In the genomic region with DNA sequence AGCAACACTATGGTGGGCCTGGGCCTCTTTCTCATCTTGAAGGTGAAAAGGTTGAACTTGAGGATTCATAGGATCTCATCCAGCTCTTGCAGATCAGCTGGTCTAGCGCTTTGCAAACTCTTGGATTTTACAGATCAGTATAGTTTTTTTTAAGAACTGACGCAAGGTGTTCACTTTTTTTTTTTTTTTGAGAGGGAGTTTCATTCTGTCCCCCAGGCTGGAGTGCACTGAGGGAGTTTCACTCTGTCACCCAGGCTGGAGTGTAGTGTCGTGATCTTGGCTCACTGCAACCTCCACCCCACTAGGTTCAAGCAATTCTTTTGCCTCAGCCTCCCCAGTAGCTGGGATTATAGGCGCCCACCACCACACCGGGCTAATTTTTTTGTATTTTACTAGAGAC, we compare ENCODE assay signal across 18 cellular contexts. TPM values are rescaled to one million over a fixed set of nuclear protein-coding genes. Genes with fewer than 3 reads are reported as not detected.
DNase-seq lines count a peak whose midpoint lies in the region; ATAC-seq and TF ChIP-seq lines count a peak whose summit lies in the region.
"Had no signal": no experiment of that assay in that cellular context is flagged by ENCODE, and none has a peak within 500 bp of the region (broad histone marks: within the 10 kb centered on the region; RNA-seq: fewer than 3 reads in every experiment).

No MANE protein-coding gene starts in this region.

- no peaks in the 10 kb centered on the region for H3K9me3 Mint-ChIP-seq in endodermal cell
- H3K9me3 Mint-ChIP-seq: HFFc6, mesothelial cell of epicardium had no signal

- no peak overlapping the region for H3K4me3 Mint-ChIP-seq in T-helper 17 cell
- no peak overlapping the region for H3K4me3 Mint-ChIP-seq in endodermal cell
- H3K4me3 Mint-ChIP-seq: HFFc6, mesothelial cell of epicardium had no signal

- H3K9ac ChIP-seq in skeletal muscle tissue (ENCODE audit: low read depth in 1 of 3, low read length in 3 of 3) (no peak overlapping the region), endodermal cell (ENCODE audit: extremely low read depth, low read length, poor library complexity, severe bottlenecking) (no peak overlapping the region)

- peaks cover 5% of the 10 kb centered on the region for H3K4me1 Mint-ChIP-seq in T-helper 17 cell
- no peaks in the 10 kb centered on the region for H3K4me1 Mint-ChIP-seq in endodermal cell
- H3K4me1 Mint-ChIP-seq: mesothelial cell of epicardium had no signal

- WGBS in endodermal cell (ENCODE audit: insufficient coverage in 1 of 2, insufficient read length in 1 of 2), 2 experiments = 85 to 94% methylated on average over 3 to 5 of the region's 5 CpGs

- no peaks in the 10 kb centered on the region for H3K27me3 ChIP-seq in skeletal muscle tissue (ENCODE audit: control insufficient read depth in 3 of 3, insufficient read depth in 3 of 3, low read length in 3 of 3)
- no peaks in the 10 kb centered on the region for H3K27me3 ChIP-seq in endodermal cell (ENCODE audit: control insufficient read depth, insufficient read depth, low read length, poor library complexity, severe bottlenecking)
- H3K27me3 ChIP-seq: body of pancreas, esophagus squamous epithelium had no signal

- no peaks in the 10 kb centered on the region for H3K27me3 Mint-ChIP-seq in T-helper 17 cell
- peaks cover 4% of the 10 kb centered on the region for H3K27me3 Mint-ChIP-seq in endodermal cell (ENCODE audit: insufficient read depth)

- H3K36me3 Mint-ChIP-seq in T-helper 17 cell (ENCODE audit: low read depth) = no peaks in the 10 kb centered on the region
- no peaks in the 10 kb centered on the region for H3K36me3 Mint-ChIP-seq in endodermal cell (ENCODE audit: low read depth)
- H3K36me3 Mint-ChIP-seq: mesothelial cell of epicardium had no signal

- H3K4me1 ChIP-seq in skeletal muscle tissue (ENCODE audit: control insufficient read depth in 3 of 3, insufficient read depth in 3 of 3, low read length in 3 of 3) (no peaks in the 10 kb centered on the region), endodermal cell (ENCODE audit: control insufficient read depth, insufficient read depth, low read length) (no peaks in the 10 kb centered on the region)
- H3K4me1 ChIP-seq: body of pancreas, esophagus squamous epithelium had no signal

- ATAC-seq in GM19025 (IDR thresholded peaks at IDR 0.05; ENCODE audit: low read depth, unreplicated experiment) = peak; percentile 2
- peak; percentile 24 for ATAC-seq in HG02571 (IDR thresholded peaks at IDR 0.05; ENCODE audit: unreplicated experiment)
- ATAC-seq in T-helper 17 cell = no peak

- H3K4me3 ChIP-seq in skeletal muscle tissue (ENCODE audit: low read length in 3 of 3) (no peak overlapping the region), endodermal cell (ENCODE audit: low read length) (no peak overlapping the region)
- H3K4me3 ChIP-seq: body of pancreas, esophagus squamous epithelium, thoracic aorta had no signal

- TF ChIP-seq CTCF in endodermal cell (conservative IDR thresholded peaks at IDR 0.05) = no peak

- peak overlapping the region; percentile 75 for H3K27ac Mint-ChIP-seq in T-helper 17 cell
- H3K27ac Mint-ChIP-seq in endodermal cell = no peak overlapping the region
- H3K27ac Mint-ChIP-seq: HFFc6, mesothelial cell of epicardium had no signal

- peak overlapping the region; percentile 44 for H3K27ac ChIP-seq in skeletal muscle tissue (ENCODE audit: low read depth, low read length)
- H3K27ac ChIP-seq in endodermal cell (ENCODE audit: low read depth, low read length) = no peak overlapping the region
- H3K27ac ChIP-seq: body of pancreas, VCaP had no signal

- H3K9me3 ChIP-seq in T-helper 17 cell (ENCODE audit: control insufficient read depth, low read length, poor library complexity, severe bottlenecking) = no peaks in the 10 kb centered on the region
- no peaks in the 10 kb centered on the region for H3K9me3 ChIP-seq in skeletal muscle tissue (ENCODE audit: control insufficient read depth in 3 of 3, low read length in 3 of 3)
- no peaks in the 10 kb centered on the region for H3K9me3 ChIP-seq in endodermal cell (ENCODE audit: control insufficient read depth, low read length)
- H3K9me3 ChIP-seq: body of pancreas, esophagus squamous epithelium, thoracic aorta had no signal

- H3K36me3 ChIP-seq in skeletal muscle tissue (ENCODE audit: control insufficient read depth in 3 of 3, insufficient read depth in 3 of 3, low read length in 3 of 3) (no peaks in the 10 kb centered on the region), endodermal cell (ENCODE audit: control insufficient read depth, insufficient read depth, low read length) (no peaks in the 10 kb centered on the region)
- H3K36me3 ChIP-seq: esophagus squamous epithelium, thoracic aorta had no signal

- no peak for DNase-seq in T-helper 17 cell
- no peak for DNase-seq in endodermal cell
- no peak for DNase-seq in kidney glomerular epithelial cell (lab: John Stamatoyannopoulos, UW)
- no peak for DNase-seq in DMS153 (lab: John Stamatoyannopoulos, UW)
- DNase-seq: activated naive CD4-positive, alpha-beta T cell treated with anti-CD3 and anti-CD28 coated beads, Interleukin-2, amount 50 U/mL, for 16 hours; dermis blood vessel endothelial cell; esophagus squamous epithelium; HFFc6; islet precursor cell; NCI-H187; NCI-H69 had no signal

RNA-seq across cellular contexts. Expression of a gene that starts 20.4 kb away (rescaled TPM):
- total RNA-seq in T-helper 17 cell = 1 to 10 TPM; 5.2 to 8.3 TPM
- 90.3 TPM for total RNA-seq in skeletal muscle tissue
- total RNA-seq in endodermal cell = 10 to 100 TPM; 61.4 to 87.2 TPM
- polyA plus RNA-seq in endodermal cell (2013, experiment 1 of 2) = 69.8 TPM
- polyA plus RNA-seq in endodermal cell (2013, experiment 2 of 2) = 67.9 TPM

RNA-seq across cellular contexts. Expression of a gene that starts 25.3 kb away (rescaled TPM):
- 10 to 100 TPM; 12.0 to 12.4 TPM for total RNA-seq in T-helper 17 cell
- total RNA-seq in skeletal muscle tissue = 26.6 TPM
- total RNA-seq in endodermal cell = 10 to 100 TPM; 29.3 to 41.1 TPM
- 30.3 TPM for polyA plus RNA-seq in endodermal cell (2013, experiment 1 of 2)
- 30.8 TPM for polyA plus RNA-seq in endodermal cell (2013, experiment 2 of 2)
